1 cellular context compared by ENCODE assay signal in the genomic region with DNA sequence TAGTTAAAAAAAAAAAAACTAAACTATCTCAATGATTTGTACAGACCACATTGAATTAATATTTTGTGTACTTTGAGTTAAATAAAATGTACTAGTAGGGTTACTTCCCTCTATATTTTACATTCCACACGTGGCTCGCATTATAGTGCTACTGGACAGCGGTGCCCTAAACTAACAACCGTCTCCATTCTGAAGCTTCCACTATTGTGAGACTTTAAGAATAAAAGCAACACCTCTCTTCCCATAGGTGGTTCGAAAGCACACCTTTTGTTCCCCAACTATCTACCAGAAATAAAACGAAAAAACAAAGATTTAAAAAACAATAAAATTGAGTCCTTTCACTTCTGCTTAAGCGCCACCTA.
TF ChIP-seq lines count a peak whose summit lies in the region.

No MANE protein-coding gene starts in this region.

TF ChIP-seq in WTC11, 78 proteins besides CTCF, POLR2A, EP300 and RAD21 (continued from another document):
- TF ChIP-seq, protein P1, sequence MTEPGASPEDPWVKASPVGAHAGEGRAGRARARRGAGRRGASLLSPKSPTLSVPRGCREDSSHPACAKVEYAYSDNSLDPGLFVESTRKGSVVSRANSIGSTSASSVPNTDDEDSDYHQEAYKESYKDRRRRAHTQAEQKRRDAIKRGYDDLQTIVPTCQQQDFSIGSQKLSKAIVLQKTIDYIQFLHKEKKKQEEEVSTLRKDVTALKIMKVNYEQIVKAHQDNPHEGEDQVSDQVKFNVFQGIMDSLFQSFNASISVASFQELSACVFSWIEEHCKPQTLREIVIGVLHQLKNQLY (CRISPR knock-in tag; IDR thresholded peaks at IDR 0.05) = no peak
- TF ChIP-seq NR1H2 (CRISPR knock-in tag; IDR thresholded peaks at IDR 0.05) = no peak
- TF ChIP-seq SOX15 (CRISPR knock-in tag; IDR thresholded peaks at IDR 0.05) = no peak
- no peak for TF ChIP-seq ZNF219 (CRISPR knock-in tag; IDR thresholded peaks at IDR 0.05; ENCODE audit: borderline replicate concordance)
- TF ChIP-seq, protein P2, sequence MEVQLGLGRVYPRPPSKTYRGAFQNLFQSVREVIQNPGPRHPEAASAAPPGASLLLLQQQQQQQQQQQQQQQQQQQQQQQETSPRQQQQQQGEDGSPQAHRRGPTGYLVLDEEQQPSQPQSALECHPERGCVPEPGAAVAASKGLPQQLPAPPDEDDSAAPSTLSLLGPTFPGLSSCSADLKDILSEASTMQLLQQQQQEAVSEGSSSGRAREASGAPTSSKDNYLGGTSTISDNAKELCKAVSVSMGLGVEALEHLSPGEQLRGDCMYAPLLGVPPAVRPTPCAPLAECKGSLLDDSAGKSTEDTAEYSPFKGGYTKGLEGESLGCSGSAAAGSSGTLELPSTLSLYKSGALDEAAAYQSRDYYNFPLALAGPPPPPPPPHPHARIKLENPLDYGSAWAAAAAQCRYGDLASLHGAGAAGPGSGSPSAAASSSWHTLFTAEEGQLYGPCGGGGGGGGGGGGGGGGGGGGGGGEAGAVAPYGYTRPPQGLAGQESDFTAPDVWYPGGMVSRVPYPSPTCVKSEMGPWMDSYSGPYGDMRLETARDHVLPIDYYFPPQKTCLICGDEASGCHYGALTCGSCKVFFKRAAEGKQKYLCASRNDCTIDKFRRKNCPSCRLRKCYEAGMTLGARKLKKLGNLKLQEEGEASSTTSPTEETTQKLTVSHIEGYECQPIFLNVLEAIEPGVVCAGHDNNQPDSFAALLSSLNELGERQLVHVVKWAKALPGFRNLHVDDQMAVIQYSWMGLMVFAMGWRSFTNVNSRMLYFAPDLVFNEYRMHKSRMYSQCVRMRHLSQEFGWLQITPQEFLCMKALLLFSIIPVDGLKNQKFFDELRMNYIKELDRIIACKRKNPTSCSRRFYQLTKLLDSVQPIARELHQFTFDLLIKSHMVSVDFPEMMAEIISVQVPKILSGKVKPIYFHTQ (CRISPR knock-in tag; IDR thresholded peaks at IDR 0.05) = no peak
- no peak for TF ChIP-seq ETV6 (CRISPR knock-in tag; IDR thresholded peaks at IDR 0.05)
